In the genomic region with DNA sequence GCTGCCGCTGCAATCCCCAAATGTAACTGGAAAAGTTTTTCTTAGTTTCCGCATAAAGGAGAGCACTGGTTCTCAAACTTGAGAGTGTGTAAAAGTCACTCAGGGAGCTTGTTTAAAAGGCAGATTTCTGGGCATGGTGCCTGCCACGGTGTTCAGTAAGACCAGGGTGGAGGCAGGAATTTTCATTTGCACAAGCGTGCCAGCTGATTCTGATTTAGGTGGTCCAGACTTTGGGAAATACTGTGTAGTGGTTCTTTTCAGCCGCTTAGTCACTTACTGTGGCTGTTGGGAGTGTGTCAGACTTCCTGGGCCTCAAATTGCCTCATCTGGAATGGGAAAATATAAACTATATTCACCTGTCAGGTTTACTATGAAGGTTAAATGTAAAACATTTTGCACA, we compare ENCODE assay signal across 9 cellular contexts. TPM values are rescaled to one million over a fixed set of nuclear protein-coding genes. Genes with fewer than 3 reads are reported as not detected.
A peak's percentile ranks its signal among the peaks of the same experiment; 100 is the strongest.
DNase-seq lines count a peak whose midpoint lies in the region; ATAC-seq, FAIRE-seq and TF ChIP-seq lines count a peak whose summit lies in the region.
"Had no signal": no experiment of that assay in that cellular context is flagged by ENCODE, and none has a peak within 500 bp of the region (broad histone marks: within the 10 kb centered on the region; RNA-seq: fewer than 3 reads in every experiment).

No MANE protein-coding gene starts in this region.

- H3K4me1 ChIP-seq in HEK293 (ENCODE audit: control insufficient read depth, insufficient read depth, low read length) (no peaks in the 10 kb centered on the region), GM12878 (ENCODE audit: control insufficient read depth, insufficient read depth, low read length) (peaks cover 6% of the 10 kb centered on the region), small intestine (ENCODE audit: control insufficient read depth in 2 of 2, insufficient read depth in 1 of 2, low read depth in 1 of 2, low read length in 1 of 2) (peaks cover 0 to 2% of the 10 kb centered on the region in 2 donors)

- H3K27me3 ChIP-seq in GM12878 (replicated peaks in 1 of 2; ENCODE audit: control insufficient read depth in 2 of 2, insufficient read depth in 2 of 2, low read length in 1 of 2) (no peaks in the 10 kb centered on the region), small intestine (ENCODE audit: control insufficient read depth in 2 of 2, insufficient read depth in 2 of 2, low read length in 2 of 2) (no peaks in the 10 kb centered on the region)

- SMC1A ChIA-PET in GM12878 (lab: Charles Lee; ENCODE audit: uncharacterized antibody, unreplicated experiment), result interaction anchor here (1.9 kb wide), 1 partner anchor 19 kb away, joined by 10 read pairs; no protein-coding TSS in a partner anchor

- H3K4me1 Mint-ChIP-seq in memory B cell, result peaks cover 2% of the 10 kb centered on the region

- H3K9me3 ChIP-seq in HEK293 (ENCODE audit: control insufficient read depth, insufficient read depth, low read depth, low read length), result no peaks in the 10 kb centered on the region
- H3K9me3 ChIP-seq in GM12878 (replicated peaks; ENCODE audit: control insufficient read depth, insufficient read depth, low read length), result no peaks in the 10 kb centered on the region
- no peaks in the 10 kb centered on the region for H3K9me3 ChIP-seq in small intestine (ENCODE audit: control insufficient read depth, low read depth)

- POLR2A ChIA-PET in HEK293 (lab: Yijun Ruan, JAX), result interaction anchor here (0.8 kb wide), 1 partner anchor 265 kb away, joined by 4 read pairs; the partner anchor contains the start of gene NCL
- POLR2A ChIA-PET in GM12878 (lab: Charles Lee), result interaction anchor here (1.4 kb wide), 1 partner anchor 104 kb away, joined by 3 read pairs; no protein-coding TSS in a partner anchor

- BruUV-seq in GM12878 (replicated peaks; lab: Mats Ljungman, UMichigan), result no TSS peak

- 44% methylated on average over 5 of the region's 5 CpGs for WGBS in GM12878 (ENCODE audit: insufficient coverage, insufficient replicate concordance, low lambda C conversion rate, missing lambda C conversion rate)
- WGBS in small intestine, 3 donors, result 44 to 50% (median 47%) methylated on average over 5 of the region's 5 CpGs

- peak overlapping the region; percentile 86 for H3K9ac ChIP-seq in GM12878 (ENCODE audit: control insufficient read depth, insufficient read depth, low read length)

- H3K36me3 ChIP-seq in HEK293 (ENCODE audit: control insufficient read depth in 2 of 2, insufficient read depth in 1 of 2, low read length in 2 of 2) (peaks cover 0 to 13% of the 10 kb centered on the region in 2 experiments; a peak in 1 of 3 replicates), GM12878 (ENCODE audit: control insufficient read depth in 2 of 2, insufficient read depth in 2 of 2, low read length in 1 of 2) (no peaks in the 10 kb centered on the region; a peak in 1 of 4 replicates), small intestine (ENCODE audit: control insufficient read depth in 2 of 2, insufficient read depth in 2 of 2, low read length in 2 of 2) (no peaks in the 10 kb centered on the region)

- H3K4me3 ChIP-seq in HEK293 (ENCODE audit: low read depth, low read length) (peak overlapping the region; percentile 96), GM12878 (peak overlapping the region; percentile 97; the same call in 1 of the 2 replicates), small intestine (ENCODE audit: low read depth in 1 of 2, low read length in 2 of 2) (no peak overlapping the region)

- H3K27ac ChIP-seq in 22Rv1, result peak overlapping the region; percentile 51
- 0 out of 2 replicates have a peak overlapping the region, but pooled peaks have one; percentile 42 for H3K27ac ChIP-seq in HEK293 (ENCODE audit: extremely low read depth, low read depth, low read length)
- no peak overlapping the region for H3K27ac ChIP-seq in GM12878 (ENCODE audit: control insufficient read depth, insufficient read depth)
- H3K27ac ChIP-seq in small intestine (ENCODE audit: low read depth in 1 of 2, low read length in 1 of 2), result no peak overlapping the region

- H3K4me3 Mint-ChIP-seq in memory B cell, result peak overlapping the region; percentile 89

- TF ChIP-seq CTCF in 22Rv1 (IDR thresholded peaks at IDR 0.05) (no peak), HEK293 (tag by site-specific recombination; IDR thresholded peaks at IDR 0.05) (no peak), GM12878 (IDR thresholded peaks at IDR 0.05 in 2 of 3, conservative IDR thresholded peaks at IDR 0.05 in 1 of 3; ENCODE audit: control insufficient read depth in 2 of 3, extremely low read depth in 1 of 3, insufficient read depth in 1 of 3, low read depth in 3 of 3, low read length in 3 of 3) (no peak)

- H3K27me3 Mint-ChIP-seq in memory B cell, result peaks cover 2% of the 10 kb centered on the region

- no peak for TF ChIP-seq POLR2A in GM12878 (IDR thresholded peaks at IDR 0.05; ENCODE audit: low read depth, low read length)

- no peak for TF ChIP-seq EP300 in GM12878 (IDR thresholded peaks at IDR 0.05; ENCODE audit: borderline replicate concordance in 1 of 2, control insufficient read depth in 1 of 2, low read depth in 2 of 2, low read length in 2 of 2)

- peak overlapping the region; percentile 99 for H3K4me2 ChIP-seq in GM12878 (ENCODE audit: control insufficient read depth, insufficient read depth)

- peak overlapping the region; percentile 99 for H2AFZ ChIP-seq in GM12878 (ENCODE audit: control insufficient read depth, low read depth, low read length)

- no peaks in the 10 kb centered on the region for H4K20me1 ChIP-seq in GM12878 (ENCODE audit: control insufficient read depth, insufficient read depth)

- in situ Hi-C loops in GM12878 (cut with MboI), result no loop called here

- CTCF ChIA-PET in HEK293 (lab: Yijun Ruan, JAX) (interaction anchor here (1.4 kb wide), 1 partner anchor 97 kb away, joined by 3 read pairs; no protein-coding TSS in a partner anchor), GM12878 (lab: Yijun Ruan, JAX) (interaction anchor here (1.0 to 2.1 kb wide), 3 partner anchors 28 to 253 kb away, joined by 4 to 8 read pairs (median 5); no protein-coding TSS in a partner anchor)

- RAD21 ChIA-PET in GM12878 (lab: Charles Lee; ENCODE audit: unreplicated experiment), result interaction anchor here (2.1 kb wide), 1 partner anchor 19 kb away, joined by 12 read pairs; no protein-coding TSS in a partner anchor

- intact Hi-C loops in GM12878 (cut with micrococcal nuclease; ENCODE audit: unreplicated experiment), result loop anchor here (10.0 kb wide), 1 partner anchor 94 kb away; no protein-coding TSS in a partner anchor

- H3K79me2 ChIP-seq in GM12878 (ENCODE audit: control insufficient read depth, insufficient read depth, low read length), result no peaks in the 10 kb centered on the region

- ATAC-seq in GM12878 (no peak), memory B cell (ENCODE audit: low read depth) (no peak), HG03520 (IDR thresholded peaks at IDR 0.05; ENCODE audit: unreplicated experiment) (no peak)

- no peak for DNase-seq in GM12878 (ENCODE audit: low read depth, low spot score)
- no peak for DNase-seq in memory B cell (ENCODE audit: low spot score in 2 of 2)
- DNase-seq in stimulated activated CD4-positive, alpha-beta T cell treated with anti-CD3 and anti-CD28 coated beads, Interleukin-4, amount 100 ng/mL, for 24 hours, result no peak
- no peak for DNase-seq in CD1c-positive myeloid dendritic cell (ENCODE audit: extremely low spot score)
- no peak for DNase-seq in small intestine

- no peaks in the 10 kb centered on the region for H3K36me3 Mint-ChIP-seq in memory B cell

- H3K27ac Mint-ChIP-seq in memory B cell, result peak overlapping the region; percentile 76

- TF ChIP-seq RAD21 in GM12878 (IDR thresholded peaks at IDR 0.05; ENCODE audit: insufficient read depth, low read depth, low read length), result no peak

- peak; percentile 73 for FAIRE-seq in GM12878 (lab: Jason Lieb, UNC)
- FAIRE-seq in small intestine (lab: Jason Lieb, UNC), result no peak
- FAIRE-seq: endometrium had no signal

- no peaks in the 10 kb centered on the region for H3K9me3 Mint-ChIP-seq in memory B cell

TF ChIP-seq in HEK293, 187 proteins besides CTCF, POLR2A, EP300 and RAD21 (continues in another document):
- TF ChIP-seq ZBTB7A (tag by site-specific recombination; IDR thresholded peaks at IDR 0.05; ENCODE audit: low read depth) (no peak), ZNF830 (tag by site-specific recombination; IDR thresholded peaks at IDR 0.05; ENCODE audit: low read depth) (no peak), ZBTB8A (tag by site-specific recombination; IDR thresholded peaks at IDR 0.05) (no peak)

TF ChIP-seq in GM12878, 131 proteins besides CTCF, POLR2A, EP300 and RAD21 (continues in another document):
- no peak for TF ChIP-seq MTA3 (IDR thresholded peaks at IDR 0.05; ENCODE audit: borderline replicate concordance, low read length)
- TF ChIP-seq ZZZ3 (IDR thresholded peaks at IDR 0.05; ENCODE audit: control insufficient read depth, insufficient read length, low read depth), result no peak
- no peak for TF ChIP-seq RUNX3 (IDR thresholded peaks at IDR 0.05; ENCODE audit: low read length)
- no peak for TF ChIP-seq IRF5 (IDR thresholded peaks at IDR 0.05; ENCODE audit: borderline replicate concordance)

RNA-seq across cellular contexts. Expression of gene ARMC9, which starts 0.8 kb away (rescaled TPM):
- total RNA-seq in GM12878 (2013; cell fraction: nucleolus; rRNA removed), result 63.8 and 63.9 TPM in 2 replicates
- total RNA-seq in GM12878 (2014; rRNA removed), result 9.3 and 10.1 TPM in 2 replicates
- total RNA-seq in GM12878 (2014; rRNA removed; fragmentation: Illumina TruSeq; extraction: Trizol), result 8.9 and 10.4 TPM in 2 replicates
- 10.9 and 11.5 TPM in 2 replicates for total RNA-seq in GM12878 (2021)
- polyA plus RNA-seq in GM12878 (2011; ENCODE audit: low read depth), result 6.9 TPM
- 7.6 and 8.9 TPM in 2 replicates for polyA plus RNA-seq in GM12878 (2011; rRNA removed)
- 7.6 and 7.9 TPM in 2 replicates for polyA plus RNA-seq in GM12878 (2011; cell fraction: cytosol; rRNA removed)
- polyA plus RNA-seq in GM12878 (2011; cell fraction: nucleus; rRNA removed), result 7.8 and 9.2 TPM in 2 replicates
- 6.8 and 9.8 TPM in 2 replicates for polyA plus RNA-seq in GM12878 (2012)
- polyA plus RNA-seq in GM12878 (2014; fragmentation: Illumina TruSeq; extraction: Trizol), result 8.4 and 10.3 TPM in 2 replicates
- 1 to 10 TPM; 3.8 to 6.5 TPM for polyA plus RNA-seq in GM12878 (2014; fragmentation: Nextera tagmentation; extraction: Ambion mirVana)
- polyA plus RNA-seq in GM12878 (2014; rRNA removed), result 9.2 and 11.2 TPM in 2 replicates
- polyA plus RNA-seq in GM12878 (2016; fragmentation: Nextera tagmentation; extraction: Ambion mirVana), result 10 to 100 TPM; 21.4 to 21.8 TPM
- 15.8 and 26.7 TPM in 2 replicates for polyA minus RNA-seq in GM12878 (2011; rRNA and poly(A)+ RNA removed)
- 4.5 and 5.7 TPM in 2 replicates for polyA minus RNA-seq in GM12878 (2011; cell fraction: cytosol; rRNA and poly(A)+ RNA removed)
- 5.8 and 13.7 TPM in 2 replicates for polyA minus RNA-seq in GM12878 (2011; cell fraction: nucleus; rRNA and poly(A)+ RNA removed)
- polyA plus RNA-seq in small intestine, result 1 to 10 TPM in 2 of 3 donors, under 1 TPM in 1; 0.67 to 4.5 (median 2.4) TPM

Comparison
In these comparisons a context has a peak if more than half of its experiments do, and no peak if none do; other contexts are left out.
1. H3K27ac ChIP-seq: peak in 22Rv1 (single experiment) and HEK293 (single experiment); none in GM12878 (single experiment) and small intestine (0 of 2).
2. H3K4me3 ChIP-seq: peak in HEK293 (single experiment) and GM12878 (single experiment); none in small intestine (0 of 2).